8 cellular contexts compared by ENCODE assay signal in the genomic region with DNA sequence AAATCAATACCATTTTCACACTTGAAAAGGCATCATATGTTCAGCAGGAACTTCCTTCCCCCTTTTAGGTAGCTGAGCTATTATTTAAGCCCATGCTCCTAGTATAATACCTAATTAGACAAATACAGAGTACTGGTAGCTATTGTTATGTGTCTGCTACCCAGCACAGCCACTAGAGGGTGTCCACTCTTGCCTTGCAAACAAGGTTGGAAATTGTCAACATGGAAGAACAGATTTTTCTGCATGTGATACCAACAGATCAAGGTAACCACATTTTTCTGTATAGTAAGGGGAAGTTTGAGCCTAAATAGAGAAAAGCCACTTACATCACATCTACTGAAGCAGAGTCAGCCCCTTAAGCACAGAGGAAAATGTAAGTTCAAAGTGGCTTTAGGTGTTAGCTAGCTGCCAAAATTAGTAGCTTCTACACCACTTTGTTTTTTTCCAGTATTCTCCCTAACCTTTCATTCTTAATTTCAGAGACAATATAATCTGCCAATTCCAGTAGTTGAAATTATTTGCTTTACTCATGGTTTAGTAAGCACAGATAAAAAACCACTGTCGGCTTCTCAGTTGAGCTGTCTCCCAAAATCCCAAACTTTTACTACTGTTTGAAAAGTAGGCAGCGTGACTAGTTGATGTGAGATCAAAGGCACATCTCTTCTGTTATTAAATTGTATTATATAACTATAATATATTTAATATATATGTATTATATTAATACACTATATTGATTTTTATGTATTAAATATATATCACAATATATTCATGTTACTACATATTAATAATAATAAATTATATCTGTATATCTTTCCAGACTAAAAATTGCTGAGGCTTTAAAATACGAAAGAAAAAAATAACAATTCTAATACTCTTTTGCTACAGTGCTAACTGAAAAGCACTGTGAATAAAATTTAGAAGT. TPM values are rescaled to one million over a fixed set of nuclear protein-coding genes. Genes with fewer than 3 reads are reported as not detected.
DNase-seq lines count a peak whose midpoint lies in the region; TF ChIP-seq lines count a peak whose summit lies in the region.

No MANE protein-coding gene starts in this region.

- POLR2A ChIA-PET in HEK293 (lab: Yijun Ruan, JAX): interaction anchor here (0.6 kb wide), 1 partner anchor 78 kb away, joined by 3 read pairs; no protein-coding TSS in a partner anchor

- no peak overlapping the region for H3K27ac ChIP-seq in HEK293 (ENCODE audit: extremely low read depth, low read depth, low read length)

- H3K9me3 ChIP-seq in HEK293 (ENCODE audit: control insufficient read depth, insufficient read depth, low read depth, low read length): no peaks in the 10 kb centered on the region

- no peaks in the 10 kb centered on the region for H3K4me1 ChIP-seq in HEK293 (ENCODE audit: control insufficient read depth, insufficient read depth, low read length)

- no peaks in the 10 kb centered on the region for H3K36me3 ChIP-seq in HEK293 (ENCODE audit: control insufficient read depth in 2 of 2, insufficient read depth in 1 of 2, low read length in 2 of 2)

- CTCF ChIA-PET in HEK293 (lab: Yijun Ruan, JAX): interaction anchor here (0.5 to 3.1 kb wide), 28 partner anchors 8 to 1294 kb away, joined by 3 to 21 read pairs (median 4); a partner anchor contains a TSS

- DNase-seq in A172 (ENCODE audit: low spot score) (peak; percentile 65), LoVo (ENCODE audit: low spot score) (peak; percentile 63), T follicular helper cell (ENCODE audit: low read depth) (peak; percentile 25), cardiac fibroblast (ENCODE audit: low read depth in 2 of 2) (peak; percentile 87 to 90), kidney tubule cell (ENCODE audit: low spot score) (peak; percentile 71)
- peak in 2 of 3 donors; percentile 2 to 33 for DNase-seq in stimulated activated CD4-positive, alpha-beta T cell treated with anti-CD3 and anti-CD28 coated beads, TNF-alpha, amount 100 ng/mL, for 48 hours (ENCODE audit: low read depth in 3 of 3)

- TF ChIP-seq CTCF in GM12801 (IDR thresholded peaks at IDR 0.05; ENCODE audit: extremely low read depth, insufficient read length) (peak; percentile 83), HEK293 (tag by site-specific recombination; IDR thresholded peaks at IDR 0.05) (peak; percentile 36; the same call in 1 of the 2 replicates), cardiac fibroblast (IDR thresholded peaks at IDR 0.05; ENCODE audit: low read depth, low read length) (peak; percentile 95)

- no peak overlapping the region for H3K4me3 ChIP-seq in HEK293 (ENCODE audit: low read depth, low read length)
- H3K4me3 ChIP-seq in cardiac fibroblast (replicated peaks in 1 of 2; ENCODE audit: low read depth in 2 of 2, low read length in 2 of 2): no peak overlapping the region

TF ChIP-seq in HEK293, 187 proteins besides CTCF, POLR2A, EP300 and RAD21:
- no peak for TF ChIP-seq ZNF132 (tag by site-specific recombination; IDR thresholded peaks at IDR 0.05; ENCODE audit: borderline replicate concordance)
- TF ChIP-seq ZNF391 (tag by site-specific recombination; IDR thresholded peaks at IDR 0.05; ENCODE audit: borderline replicate concordance, low read depth): no peak
- TF ChIP-seq ZNF654 (tag by site-specific recombination; IDR thresholded peaks at IDR 0.05; ENCODE audit: low read depth): peak; percentile 53
- peak; percentile 70; the same call in 1 of the 2 replicates for TF ChIP-seq ZBTB20 (tag by site-specific recombination; IDR thresholded peaks at IDR 0.05)

RNA-seq across cellular contexts. Expression of a gene that starts 38.2 kb away (rescaled TPM):
- 0.31 and 0.57 TPM in 2 replicates for total RNA-seq in A172 (2014; rRNA removed; shearing (Covaris generic))

Comparison
In these comparisons a context has a peak if more than half of its experiments do, and no peak if none do; other contexts are left out.
1. DNase-seq: peak in every context shown above with its lines; median percentile 88 in cardiac fibroblast; 71 in kidney tubule cell; 65 in A172; 63 in LoVo; 25 in T follicular helper cell; 18 in stimulated activated CD4-positive, alpha-beta T cell treated with anti-CD3 and anti-CD28 coated beads, TNF-alpha, amount 100 ng/mL, for 48 hours.
2. CTCF ChIP-seq: peak in every context shown above with its lines; median percentile 95 in cardiac fibroblast; 83 in GM12801; 36 in HEK293.